In the genomic region with DNA sequence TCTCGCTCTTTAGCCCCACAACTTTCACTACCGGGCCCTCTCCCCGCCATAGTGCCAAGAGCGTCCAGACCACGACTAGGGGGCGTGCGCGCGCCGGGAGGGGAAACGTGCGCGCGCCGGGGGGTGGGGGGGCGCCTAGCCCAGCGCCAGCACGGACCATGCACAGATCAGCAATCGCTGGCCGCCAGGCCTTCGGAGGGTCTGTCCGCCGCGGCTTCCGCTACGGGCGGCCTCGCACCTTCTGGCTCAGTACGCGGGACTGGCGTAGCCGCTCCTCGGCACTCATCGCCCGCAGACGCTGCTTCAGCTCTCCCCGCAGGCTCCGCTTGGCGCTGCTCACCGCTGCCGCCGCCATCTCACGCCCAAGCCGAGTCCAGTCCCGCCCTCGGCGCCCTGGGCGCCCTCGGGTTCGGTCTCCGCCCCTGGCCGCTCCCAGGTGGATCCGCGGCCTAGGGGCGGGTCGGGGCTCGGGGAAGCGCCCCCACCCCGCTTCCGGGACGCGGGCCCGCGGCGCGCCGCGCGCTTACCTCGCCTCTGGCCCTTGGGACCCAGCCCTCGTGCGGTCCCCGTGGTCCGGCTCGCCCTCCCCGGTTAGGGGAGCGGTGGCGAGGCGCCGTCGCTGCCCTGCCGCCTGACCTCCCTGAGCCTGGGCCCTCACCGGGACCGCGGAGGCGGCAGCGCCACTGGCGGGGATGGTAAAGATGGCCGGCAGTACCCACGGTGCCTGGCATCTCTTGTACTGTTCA, we compare ENCODE assay signal across 1 cellular context.
TF ChIP-seq lines count a peak whose summit lies in the region.

TSS of gene MTHFS (minus strand) at position 381 of the 746 bp plus-strand sequence. CDS start at position 355, 26 bp downstream.

TF ChIP-seq in HepG2, 621 proteins besides CTCF, POLR2A, EP300 and RAD21 (continued from another document and continues in another):
- TF ChIP-seq TBX2 (CRISPR knock-in tag; IDR thresholded peaks at IDR 0.05; ENCODE audit: borderline replicate concordance) (peak; percentile 89), ZNF296 (CRISPR knock-in tag; conservative IDR thresholded peaks at IDR 0.05) (no peak), POLR2AphosphoS5 (IDR thresholded peaks at IDR 0.05; ENCODE audit: low read depth, low read length) (peak; percentile 97), FOXK2 (IDR thresholded peaks at IDR 0.05) (no peak), ZBTB3 (CRISPR knock-in tag; IDR thresholded peaks at IDR 0.05; ENCODE audit: borderline replicate concordance, low read depth) (peak; percentile 86), ARNT (IDR thresholded peaks at IDR 0.05) (no peak), ZBTB25 (CRISPR knock-in tag; IDR thresholded peaks at IDR 0.05) (peak; percentile 54), TMF1 (CRISPR knock-in tag; IDR thresholded peaks at IDR 0.05; ENCODE audit: low read depth) (peak; percentile 62), KMT2A (CRISPR knock-in tag; IDR thresholded peaks at IDR 0.05) (peak; percentile 55; the same call in 1 of the 2 replicates), REXO4 (CRISPR knock-in tag; IDR thresholded peaks at IDR 0.05; ENCODE audit: borderline replicate concordance) (peak; percentile 82; the same call in 1 of the 2 replicates), IKZF4 (CRISPR knock-in tag; IDR thresholded peaks at IDR 0.05; ENCODE audit: borderline replicate concordance, low read depth, not compliant biosample characterization) (no peak), MBNL3 (CRISPR knock-in tag; conservative IDR thresholded peaks at IDR 0.05) (no peak), LBX2 (CRISPR knock-in tag; IDR thresholded peaks at IDR 0.05; ENCODE audit: borderline replicate concordance) (0 out of 2 replicates have a peak, but pooled peaks have one; percentile 91), ZNF891 (CRISPR knock-in tag; IDR thresholded peaks at IDR 0.05) (peak; percentile 71; the same call in 1 of the 2 replicates), ZNF709 (CRISPR knock-in tag; IDR thresholded peaks at IDR 0.05) (peak; percentile 96), XBP1 (CRISPR knock-in tag; IDR thresholded peaks at IDR 0.05) (no peak), ZNF496 (CRISPR knock-in tag; IDR thresholded peaks at IDR 0.05; ENCODE audit: insufficient replicate concordance) (no peak), ZNF512 (CRISPR knock-in tag; IDR thresholded peaks at IDR 0.05) (no peak), ZNF235 (CRISPR knock-in tag; IDR thresholded peaks at IDR 0.05; ENCODE audit: borderline replicate concordance) (no peak; the same call in 1 of the 2 replicates), GZF1 (CRISPR knock-in tag; IDR thresholded peaks at IDR 0.05) (peak; percentile 83), ZNF839 (CRISPR knock-in tag; IDR thresholded peaks at IDR 0.05; ENCODE audit: borderline replicate concordance) (no peak), SSRP1 (CRISPR knock-in tag; IDR thresholded peaks at IDR 0.05) (no peak), MAFG (CRISPR knock-in tag; IDR thresholded peaks at IDR 0.05) (no peak), PATZ1 (CRISPR knock-in tag; IDR thresholded peaks at IDR 0.05) (peak; percentile 80), GTF3A (CRISPR knock-in tag; conservative IDR thresholded peaks at IDR 0.05) (no peak), MXI1 (IDR thresholded peaks at IDR 0.05; ENCODE audit: borderline replicate concordance, low read depth, low read length) (peak; percentile 23; the same call in 1 of the 3 replicates), NR3C1 (CRISPR knock-in tag; IDR thresholded peaks at IDR 0.05) (no peak), GMEB2 (CRISPR knock-in tag; IDR thresholded peaks at IDR 0.05; ENCODE audit: low read depth) (0 out of 2 replicates have a peak, but pooled peaks have one; percentile 61), ZFP41 (CRISPR knock-in tag; IDR thresholded peaks at IDR 0.05; ENCODE audit: borderline replicate concordance) (no peak; the same call in 1 of the 2 replicates), NCOA5 (CRISPR knock-in tag; IDR thresholded peaks at IDR 0.05) (no peak), SNAPC2 (CRISPR knock-in tag; IDR thresholded peaks at IDR 0.05) (peak; percentile 44; the same call in 1 of the 2 replicates), CBX1 (IDR thresholded peaks at IDR 0.05; ENCODE audit: low read depth) (peak; percentile 77), FLYWCH1 (CRISPR knock-in tag; IDR thresholded peaks at IDR 0.05) (peak; percentile 62; the same call in 1 of the 2 replicates), HOXD1 (CRISPR knock-in tag; IDR thresholded peaks at IDR 0.05) (peak; percentile 72), ZZZ3 (CRISPR knock-in tag; IDR thresholded peaks at IDR 0.05; ENCODE audit: borderline replicate concordance) (no peak), ZNF615 (CRISPR knock-in tag; IDR thresholded peaks at IDR 0.05; ENCODE audit: borderline replicate concordance) (no peak), CHCHD3 (CRISPR knock-in tag; IDR thresholded peaks at IDR 0.05) (peak; percentile 63; the same call in 1 of the 2 replicates), ZNF773 (CRISPR knock-in tag; IDR thresholded peaks at IDR 0.05; ENCODE audit: borderline replicate concordance) (peak; percentile 94), FOXJ3 (CRISPR knock-in tag; IDR thresholded peaks at IDR 0.05; ENCODE audit: borderline replicate concordance) (no peak), PAXIP1 (CRISPR knock-in tag; conservative IDR thresholded peaks at IDR 0.05) (peak; percentile 58; the same call in 1 of the 2 replicates), CCDC6 (CRISPR knock-in tag; IDR thresholded peaks at IDR 0.05) (peak; percentile 93), HNRNPH1 (optimal IDR thresholded peaks at IDR 0.05; ENCODE audit: low read depth, low read length) (no peak), TP53 (CRISPR knock-in tag; conservative IDR thresholded peaks at IDR 0.05) (no peak; the same call in 1 of the 2 replicates), DNMT1 (CRISPR knock-in tag; IDR thresholded peaks at IDR 0.05) (no peak), ZNF841 (CRISPR knock-in tag; IDR thresholded peaks at IDR 0.05; ENCODE audit: borderline replicate concordance) (peak; percentile 88)
- TF ChIP-seq, protein P1, sequence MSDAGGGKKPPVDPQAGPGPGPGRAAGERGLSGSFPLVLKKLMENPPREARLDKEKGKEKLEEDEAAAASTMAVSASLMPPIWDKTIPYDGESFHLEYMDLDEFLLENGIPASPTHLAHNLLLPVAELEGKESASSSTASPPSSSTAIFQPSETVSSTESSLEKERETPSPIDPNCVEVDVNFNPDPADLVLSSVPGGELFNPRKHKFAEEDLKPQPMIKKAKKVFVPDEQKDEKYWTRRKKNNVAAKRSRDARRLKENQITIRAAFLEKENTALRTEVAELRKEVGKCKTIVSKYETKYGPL (CRISPR knock-in tag; IDR thresholded peaks at IDR 0.05): peak; percentile 52
- TF ChIP-seq, protein P2, sequence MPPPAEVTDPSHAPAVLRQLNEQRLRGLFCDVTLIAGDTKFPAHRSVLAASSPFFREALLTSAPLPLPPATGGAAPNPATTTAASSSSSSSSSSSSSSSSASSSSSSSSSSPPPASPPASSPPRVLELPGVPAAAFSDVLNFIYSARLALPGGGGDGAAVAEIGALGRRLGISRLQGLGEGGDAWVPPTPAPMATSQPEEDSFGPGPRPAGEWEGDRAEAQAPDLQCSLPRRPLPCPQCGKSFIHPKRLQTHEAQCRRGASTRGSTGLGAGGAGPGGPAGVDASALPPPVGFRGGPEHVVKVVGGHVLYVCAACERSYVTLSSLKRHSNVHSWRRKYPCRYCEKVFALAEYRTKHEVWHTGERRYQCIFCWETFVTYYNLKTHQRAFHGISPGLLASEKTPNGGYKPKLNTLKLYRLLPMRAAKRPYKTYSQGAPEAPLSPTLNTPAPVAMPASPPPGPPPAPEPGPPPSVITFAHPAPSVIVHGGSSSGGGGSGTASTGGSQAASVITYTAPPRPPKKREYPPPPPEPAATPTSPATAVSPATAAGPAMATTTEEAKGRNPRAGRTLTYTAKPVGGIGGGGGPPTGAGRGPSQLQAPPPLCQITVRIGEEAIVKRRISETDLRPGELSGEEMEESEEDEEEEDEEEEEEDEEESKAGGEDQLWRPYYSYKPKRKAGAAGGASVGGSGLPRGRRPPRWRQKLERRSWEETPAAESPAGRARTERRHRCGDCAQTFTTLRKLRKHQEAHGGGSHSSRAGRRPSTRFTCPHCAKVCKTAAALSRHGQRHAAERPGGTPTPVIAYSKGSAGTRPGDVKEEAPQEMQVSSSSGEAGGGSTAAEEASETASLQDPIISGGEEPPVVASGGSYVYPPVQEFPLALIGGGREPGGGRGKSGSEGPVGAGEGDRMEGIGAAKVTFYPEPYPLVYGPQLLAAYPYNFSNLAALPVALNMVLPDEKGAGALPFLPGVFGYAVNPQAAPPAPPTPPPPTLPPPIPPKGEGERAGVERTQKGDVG (CRISPR knock-in tag; IDR thresholded peaks at IDR 0.05; ENCODE audit: borderline replicate concordance): peak; percentile 69; the same call in 1 of the 2 replicates
- TF ChIP-seq, protein P3, sequence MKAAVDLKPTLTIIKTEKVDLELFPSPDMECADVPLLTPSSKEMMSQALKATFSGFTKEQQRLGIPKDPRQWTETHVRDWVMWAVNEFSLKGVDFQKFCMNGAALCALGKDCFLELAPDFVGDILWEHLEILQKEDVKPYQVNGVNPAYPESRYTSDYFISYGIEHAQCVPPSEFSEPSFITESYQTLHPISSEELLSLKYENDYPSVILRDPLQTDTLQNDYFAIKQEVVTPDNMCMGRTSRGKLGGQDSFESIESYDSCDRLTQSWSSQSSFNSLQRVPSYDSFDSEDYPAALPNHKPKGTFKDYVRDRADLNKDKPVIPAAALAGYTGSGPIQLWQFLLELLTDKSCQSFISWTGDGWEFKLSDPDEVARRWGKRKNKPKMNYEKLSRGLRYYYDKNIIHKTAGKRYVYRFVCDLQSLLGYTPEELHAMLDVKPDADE (CRISPR knock-in tag; IDR thresholded peaks at IDR 0.05): peak; percentile 91; the same call in 1 of the 2 replicates
